Comparison of ENCODE assay signal across 1 cellular context in the genomic region with DNA sequence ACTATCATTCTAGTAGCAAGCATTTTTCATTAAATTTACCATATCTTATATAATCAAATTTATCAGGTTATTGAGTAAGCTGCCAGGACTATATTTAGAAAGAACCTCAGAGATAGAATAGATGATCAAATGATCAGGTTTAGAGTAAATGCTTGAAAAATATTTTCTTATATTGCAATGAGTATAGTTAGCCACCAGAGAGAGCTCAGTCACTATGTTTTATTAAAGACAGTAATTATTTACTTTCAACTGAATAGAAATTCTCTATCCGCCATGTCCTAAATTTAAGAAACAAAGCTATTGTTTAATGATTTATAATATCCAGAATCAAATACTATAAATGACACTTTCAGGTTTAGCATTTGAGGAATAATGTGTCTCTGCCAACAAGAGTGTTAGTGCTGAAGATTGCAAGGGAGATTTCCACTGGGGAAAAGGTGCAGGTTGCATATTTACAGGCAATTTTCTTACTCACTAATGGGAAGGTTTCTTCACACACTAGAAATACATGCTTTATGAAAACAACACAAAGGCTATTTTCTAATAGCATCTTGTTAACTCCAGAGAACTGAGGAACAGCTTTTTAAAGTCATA.
TF ChIP-seq lines count a peak whose summit lies in the region.

No MANE protein-coding gene starts in this region.

TF ChIP-seq in HCT116, 20 proteins besides CTCF, POLR2A, EP300 and RAD21 (continued from another document):
- TF ChIP-seq, protein P1, sequence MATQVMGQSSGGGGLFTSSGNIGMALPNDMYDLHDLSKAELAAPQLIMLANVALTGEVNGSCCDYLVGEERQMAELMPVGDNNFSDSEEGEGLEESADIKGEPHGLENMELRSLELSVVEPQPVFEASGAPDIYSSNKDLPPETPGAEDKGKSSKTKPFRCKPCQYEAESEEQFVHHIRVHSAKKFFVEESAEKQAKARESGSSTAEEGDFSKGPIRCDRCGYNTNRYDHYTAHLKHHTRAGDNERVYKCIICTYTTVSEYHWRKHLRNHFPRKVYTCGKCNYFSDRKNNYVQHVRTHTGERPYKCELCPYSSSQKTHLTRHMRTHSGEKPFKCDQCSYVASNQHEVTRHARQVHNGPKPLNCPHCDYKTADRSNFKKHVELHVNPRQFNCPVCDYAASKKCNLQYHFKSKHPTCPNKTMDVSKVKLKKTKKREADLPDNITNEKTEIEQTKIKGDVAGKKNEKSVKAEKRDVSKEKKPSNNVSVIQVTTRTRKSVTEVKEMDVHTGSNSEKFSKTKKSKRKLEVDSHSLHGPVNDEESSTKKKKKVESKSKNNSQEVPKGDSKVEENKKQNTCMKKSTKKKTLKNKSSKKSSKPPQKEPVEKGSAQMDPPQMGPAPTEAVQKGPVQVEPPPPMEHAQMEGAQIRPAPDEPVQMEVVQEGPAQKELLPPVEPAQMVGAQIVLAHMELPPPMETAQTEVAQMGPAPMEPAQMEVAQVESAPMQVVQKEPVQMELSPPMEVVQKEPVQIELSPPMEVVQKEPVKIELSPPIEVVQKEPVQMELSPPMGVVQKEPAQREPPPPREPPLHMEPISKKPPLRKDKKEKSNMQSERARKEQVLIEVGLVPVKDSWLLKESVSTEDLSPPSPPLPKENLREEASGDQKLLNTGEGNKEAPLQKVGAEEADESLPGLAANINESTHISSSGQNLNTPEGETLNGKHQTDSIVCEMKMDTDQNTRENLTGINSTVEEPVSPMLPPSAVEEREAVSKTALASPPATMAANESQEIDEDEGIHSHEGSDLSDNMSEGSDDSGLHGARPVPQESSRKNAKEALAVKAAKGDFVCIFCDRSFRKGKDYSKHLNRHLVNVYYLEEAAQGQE (IDR thresholded peaks at IDR 0.05; ENCODE audit: low read depth) = no peak
- no peak for TF ChIP-seq FOSL1 (IDR thresholded peaks at IDR 0.05; ENCODE audit: low read depth)
- TF ChIP-seq YY1 (IDR thresholded peaks at IDR 0.05; ENCODE audit: extremely low read depth, insufficient replicate concordance, low read depth, low read length) = no peak
- TF ChIP-seq SP1 (IDR thresholded peaks at IDR 0.05; ENCODE audit: low read depth) = no peak
- no peak for TF ChIP-seq SIN3A (IDR thresholded peaks at IDR 0.05; ENCODE audit: low read depth)
- TF ChIP-seq TCF7L2 (IDR thresholded peaks at IDR 0.05; ENCODE audit: borderline replicate concordance, extremely low read depth, insufficient read depth, insufficient read length) = no peak
- no peak for TF ChIP-seq JUND (IDR thresholded peaks at IDR 0.05)
- TF ChIP-seq, protein P2, sequence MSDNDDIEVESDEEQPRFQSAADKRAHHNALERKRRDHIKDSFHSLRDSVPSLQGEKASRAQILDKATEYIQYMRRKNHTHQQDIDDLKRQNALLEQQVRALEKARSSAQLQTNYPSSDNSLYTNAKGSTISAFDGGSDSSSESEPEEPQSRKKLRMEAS (IDR thresholded peaks at IDR 0.05) = no peak
- TF ChIP-seq EZH2 (IDR thresholded peaks at IDR 0.05) = no peak
